In the genomic region with DNA sequence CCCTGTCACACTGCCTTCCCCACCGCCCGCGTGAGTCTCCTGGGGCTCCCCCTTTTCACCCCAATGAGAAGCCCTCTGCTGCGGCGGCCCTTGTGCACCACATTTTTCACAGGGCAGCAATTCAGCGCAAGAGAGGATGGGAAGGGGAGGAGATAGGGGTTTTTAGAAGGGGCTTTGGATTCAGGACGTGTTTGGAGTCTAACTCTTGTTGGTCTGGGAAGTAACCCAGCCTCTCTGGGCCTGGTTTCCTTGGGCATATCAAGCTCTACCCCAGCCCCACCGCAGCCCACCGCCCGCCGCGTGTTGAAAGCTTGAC, we compare ENCODE assay signal across 2 cellular contexts.
TF ChIP-seq lines count a peak whose summit lies in the region.

No MANE protein-coding gene starts in this region.

TF ChIP-seq in H1, 55 proteins besides CTCF, POLR2A, EP300 and RAD21:
- TF ChIP-seq HDAC6 (IDR thresholded peaks at IDR 0.05; ENCODE audit: low read depth, low read length): no peak
- no peak for TF ChIP-seq ZNF274 (IDR thresholded peaks at IDR 0.05; ENCODE audit: borderline replicate concordance, extremely low read depth, low read length)
- TF ChIP-seq EZH2 (IDR thresholded peaks at IDR 0.05; ENCODE audit: low read depth, low read length, severe bottlenecking): peak; percentile 32
TF ChIP-seq in H1: peak in this region for 1.

TF ChIP-seq in SK-N-SH, 30 proteins besides CTCF, POLR2A, EP300 and RAD21:
- TF ChIP-seq ELF1 (IDR thresholded peaks at IDR 0.05) (no peak), TAF1 (IDR thresholded peaks at IDR 0.05; ENCODE audit: borderline replicate concordance, low read depth, low read length) (no peak), NFIC (IDR thresholded peaks at IDR 0.05; ENCODE audit: borderline replicate concordance) (no peak), FOSL2 (IDR thresholded peaks at IDR 0.05; ENCODE audit: borderline replicate concordance, low read depth) (no peak), SMC3 (IDR thresholded peaks at IDR 0.05; ENCODE audit: low read depth, low read length) (no peak), CHD2 (IDR thresholded peaks at IDR 0.05; ENCODE audit: low read length, partially characterized antibody) (no peak)
